8 cellular contexts compared by ENCODE assay signal in the genomic region with DNA sequence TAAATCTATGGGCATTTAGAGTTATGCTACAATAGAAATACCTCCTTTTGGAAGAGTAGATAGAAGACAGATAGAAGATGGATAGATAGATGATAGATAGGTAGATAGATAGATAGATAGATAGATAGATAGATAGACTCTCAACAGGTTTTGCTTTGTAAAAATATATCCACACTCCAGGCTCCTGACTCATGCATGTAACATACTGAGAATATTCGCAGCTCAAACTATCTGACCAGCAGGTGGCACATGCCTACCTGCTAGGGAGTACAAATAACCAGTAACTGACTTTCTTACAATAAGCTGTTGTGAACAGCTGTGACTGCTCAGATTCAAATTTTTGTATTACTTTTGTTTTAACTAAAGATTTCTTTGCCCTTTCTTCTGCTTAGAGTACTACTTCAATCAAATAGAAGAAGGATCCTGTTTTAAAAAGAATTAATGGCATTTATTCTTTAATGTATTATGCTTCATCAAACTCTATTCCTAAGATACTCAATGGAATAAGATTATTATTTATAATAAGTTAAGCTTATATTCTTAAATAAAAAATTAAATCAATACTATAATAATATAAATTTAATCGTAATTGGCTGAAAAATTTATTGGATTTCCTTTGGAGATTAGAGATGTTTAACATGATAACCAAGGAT. TPM values are rescaled to one million over a fixed set of nuclear protein-coding genes. Genes with fewer than 3 reads are reported as not detected.
DNase-seq lines count a peak whose midpoint lies in the region; ATAC-seq and TF ChIP-seq lines count a peak whose summit lies in the region.
"Had no signal": no experiment of that assay in that cellular context is flagged by ENCODE, and none has a peak within 500 bp of the region (broad histone marks: within the 10 kb centered on the region; RNA-seq: fewer than 3 reads in every experiment).

No MANE protein-coding gene starts in this region.

- no peak overlapping the region for H3K27ac Mint-ChIP-seq in nephron
- no peak overlapping the region for H3K27ac Mint-ChIP-seq in naive thymus-derived CD8-positive, alpha-beta T cell
- H3K27ac Mint-ChIP-seq: activated naive CD8-positive, alpha-beta T cell treated with anti-CD3 and anti-CD28 coated beads, Interleukin-2, amount 10 ng/mL, durations not matched to agents 7 days and 5 days had no signal

- no peaks in the 10 kb centered on the region for H3K36me3 Mint-ChIP-seq in nephron (ENCODE audit: low read depth)
- no peaks in the 10 kb centered on the region for H3K36me3 Mint-ChIP-seq in naive thymus-derived CD8-positive, alpha-beta T cell
- H3K36me3 Mint-ChIP-seq: activated naive CD8-positive, alpha-beta T cell treated with anti-CD3 and anti-CD28 coated beads, Interleukin-2, amount 10 ng/mL, durations not matched to agents 7 days and 5 days had no signal

- H3K4me1 Mint-ChIP-seq in nephron = no peaks in the 10 kb centered on the region
- H3K4me1 Mint-ChIP-seq in naive thymus-derived CD8-positive, alpha-beta T cell = no peaks in the 10 kb centered on the region
- H3K4me1 Mint-ChIP-seq: activated naive CD8-positive, alpha-beta T cell treated with anti-CD3 and anti-CD28 coated beads, Interleukin-2, amount 10 ng/mL, durations not matched to agents 7 days and 5 days had no signal

- H3K27ac ChIP-seq in coronary artery = no peak overlapping the region

- peak; percentile 71 for TF ChIP-seq CTCF in GM10266 (IDR thresholded peaks at IDR 0.05; ENCODE audit: control insufficient read depth, insufficient read depth, low read depth, missing control alignments)
- TF ChIP-seq CTCF in coronary artery (IDR thresholded peaks at IDR 0.05) = peak; percentile 30
- peak; percentile 48 to 63 (median 56) for TF ChIP-seq CTCF in nephron (IDR thresholded peaks at IDR 0.05; ENCODE audit: unreplicated experiment in 3 of 3)

- H3K27me3 Mint-ChIP-seq in nephron (ENCODE audit: low read depth) = no peaks in the 10 kb centered on the region
- H3K27me3 Mint-ChIP-seq in naive thymus-derived CD8-positive, alpha-beta T cell = peaks cover 0 to 8% (median 3%) of the 10 kb centered on the region in 5 donors
- H3K27me3 Mint-ChIP-seq: activated naive CD8-positive, alpha-beta T cell treated with anti-CD3 and anti-CD28 coated beads, Interleukin-2, amount 10 ng/mL, durations not matched to agents 7 days and 5 days had no signal

- DNase-seq in GM10266 (ENCODE audit: extremely low spot score) (peak; percentile 32), HT1080 (ENCODE audit: low read depth) (peak; percentile 79), SHP77 (lab: John Stamatoyannopoulos, UW) (peak; percentile 66 to 75), coronary artery (ENCODE audit: low spot score) (no peak)
- no peak for DNase-seq in naive thymus-derived CD8-positive, alpha-beta T cell
- DNase-seq: activated naive CD8-positive, alpha-beta T cell treated with anti-CD3 and anti-CD28 coated beads, Interleukin-2, amount 10 ng/mL, durations not matched to agents 7 days and 5 days had no signal

- peak; percentile 84 for ATAC-seq in GM21528 (IDR thresholded peaks at IDR 0.05; ENCODE audit: low FRiP score, unreplicated experiment)
- ATAC-seq in naive thymus-derived CD8-positive, alpha-beta T cell = no peak

- no peak overlapping the region for H3K4me3 ChIP-seq in coronary artery

- POLR2A ChIA-PET in naive thymus-derived CD8-positive, alpha-beta T cell (lab: Charles Lee) = no interaction called here

- H3K9me3 Mint-ChIP-seq in nephron = no peaks in the 10 kb centered on the region
- H3K9me3 Mint-ChIP-seq in naive thymus-derived CD8-positive, alpha-beta T cell = no peaks in the 10 kb centered on the region
- H3K9me3 Mint-ChIP-seq: activated naive CD8-positive, alpha-beta T cell treated with anti-CD3 and anti-CD28 coated beads, Interleukin-2, amount 10 ng/mL, durations not matched to agents 7 days and 5 days had no signal

- H3K4me3 Mint-ChIP-seq in nephron = no peak overlapping the region
- no peak overlapping the region for H3K4me3 Mint-ChIP-seq in naive thymus-derived CD8-positive, alpha-beta T cell
- H3K4me3 Mint-ChIP-seq: activated naive CD8-positive, alpha-beta T cell treated with anti-CD3 and anti-CD28 coated beads, Interleukin-2, amount 10 ng/mL, durations not matched to agents 7 days and 5 days had no signal

RNA-seq across cellular contexts. Expression of gene CPNE8, which starts 15.8 kb away (rescaled TPM):
- total RNA-seq in HT1080 (2014; rRNA removed; shearing (Covaris generic)) = 14.1 and 17.3 TPM in 2 replicates
- polyA plus RNA-seq in HT1080 (2015; cell fraction: cytosol; rRNA removed) = 9.9 and 13.7 TPM in 2 replicates
- polyA plus RNA-seq in HT1080 (2015; cell fraction: nucleus; rRNA removed) = 27.5 and 34.3 TPM in 2 replicates
- 1 to 10 TPM; 1.2 to 1.6 TPM for total RNA-seq in naive thymus-derived CD8-positive, alpha-beta T cell
- polyA plus RNA-seq in naive thymus-derived CD8-positive, alpha-beta T cell = under 1 TPM; 0.19 to 0.80 (median 0.23) TPM

Comparison
In these comparisons a context has a peak if more than half of its experiments do, and no peak if none do; other contexts are left out.
1. DNase-seq: peak in GM10266 (single experiment), HT1080 (single experiment) and SHP77 (2 of 2); none in coronary artery (single experiment) and naive thymus-derived CD8-positive, alpha-beta T cell (0 of 10).
2. Peak in every context shown above with its lines, with median percentiles within 50 percentile points of each other: CTCF ChIP-seq.